8 cellular contexts compared by ENCODE assay signal in genomic region chr6:43517503-43518357, GRCh38. TPM values are rescaled to one million over a fixed set of nuclear protein-coding genes. Genes with fewer than 3 reads are reported as not detected.
A peak's percentile ranks its signal among the peaks of the same experiment; 100 is the strongest.
DNase-seq lines count a peak whose midpoint lies in the region; ATAC-seq and TF ChIP-seq lines count a peak whose summit lies in the region.

No MANE protein-coding gene starts in this region.

- H3K9me3 Mint-ChIP-seq in activated B cell treated with CpG ODN at 0.5 μM for 24 hours, result no peaks in the 10 kb centered on the region

- H3K27ac ChIP-seq in heart right ventricle, result peak overlapping the region in 8 of 10 donors; percentile 69 to 97 (median 92)
- peak overlapping the region; percentile 3 for H3K27ac ChIP-seq in vagina

- H3K36me3 Mint-ChIP-seq in activated B cell treated with CpG ODN at 0.5 μM for 24 hours (ENCODE audit: low read depth), result peaks cover 29% of the 10 kb centered on the region

- H3K27me3 Mint-ChIP-seq in activated B cell treated with CpG ODN at 0.5 μM for 24 hours, result no peaks in the 10 kb centered on the region

- H3K9me3 ChIP-seq in heart right ventricle (no peaks in the 10 kb centered on the region), vagina (no peaks in the 10 kb centered on the region)

- in situ Hi-C loops in GM13977 (cut with MboI; ENCODE audit: low pct_unique_long_range_greater_than_20kb, low sequenced_read_pairs, unreplicated experiment), result no loop called here

- no peaks in the 10 kb centered on the region for H3K27me3 ChIP-seq in heart right ventricle
- H3K27me3 ChIP-seq in kidney epithelial cell (ENCODE audit: control insufficient read depth, insufficient read depth, low read length), result no peaks in the 10 kb centered on the region
- no peaks in the 10 kb centered on the region for H3K27me3 ChIP-seq in vagina

- CTCF ChIA-PET in activated B cell treated with CpG ODN at 0.5 μM for 24 hours (lab: Charles Lee), result interaction anchor here (1.4 to 2.6 kb wide), 2 partner anchors 8 to 11 kb away, joined by 4 to 13 read pairs; partner anchors contain the start of gene LRRC73

- H3K4me1 ChIP-seq in heart right ventricle (peaks cover 10 to 69% (median 58%) of the 10 kb centered on the region in 9 donors), vagina (peaks cover 44% of the 10 kb centered on the region)

- peaks cover 0 to 71% (median 52%) of the 10 kb centered on the region in 9 donors for H3K36me3 ChIP-seq in heart right ventricle
- H3K36me3 ChIP-seq in kidney epithelial cell (ENCODE audit: control insufficient read depth, insufficient read depth, low read length), result peaks cover 7% of the 10 kb centered on the region
- H3K36me3 ChIP-seq in vagina, result peaks cover 0 to 60% of the 10 kb centered on the region in 2 donors

- ATAC-seq in heart right ventricle (no peak), left ventricle myocardium superior (no peak), activated B cell treated with CpG ODN at 0.5 μM for 24 hours (ENCODE audit: low read depth) (peak; percentile 16), GM18907 (IDR thresholded peaks at IDR 0.05; ENCODE audit: unreplicated experiment) (no peak)

- POLR2A ChIA-PET in activated B cell treated with CpG ODN at 0.5 μM for 24 hours (lab: Charles Lee), result interaction anchor here (0.6 to 2.5 kb wide), 12 partner anchors 11 to 772 kb away, joined by 3 to 15 read pairs (median 6); partner anchors contain the start of genes ABCC10, CUL7, GTPBP2 and POLH

- DNase-seq in heart right ventricle, result no peak
- DNase-seq in left ventricle myocardium superior, result no peak
- DNase-seq in activated B cell treated with CpG ODN at 0.5 μM for 24 hours, result no peak
- DNase-seq in kidney epithelial cell (ENCODE audit: low read depth), result no peak
- DNase-seq in vagina (ENCODE audit: extremely low spot score in 2 of 2), result no peak
- DNase-seq in GM13977 (ENCODE audit: low spot score), result no peak
- no peak for DNase-seq in A172 (ENCODE audit: low spot score)

- TF ChIP-seq POLR2A in vagina (IDR thresholded peaks at IDR 0.05), result no peak

- TF ChIP-seq CTCF in heart right ventricle (IDR thresholded peaks at IDR 0.05), result no peak
- TF ChIP-seq CTCF in activated B cell treated with CpG ODN at 0.5 μM for 24 hours (IDR thresholded peaks at IDR 0.05), result no peak
- TF ChIP-seq CTCF in kidney epithelial cell (IDR thresholded peaks at IDR 0.05; ENCODE audit: insufficient read depth, low read length, poor library complexity, severe bottlenecking), result no peak
- TF ChIP-seq CTCF in vagina (IDR thresholded peaks at IDR 0.05), result no peak
- no peak for TF ChIP-seq CTCF in GM13977 (IDR thresholded peaks at IDR 0.05; ENCODE audit: extremely low read depth, insufficient read depth, missing control alignments)

- H3K4me3 ChIP-seq in heart right ventricle, result peak overlapping the region; percentile 68 to 98 (median 91)
- H3K4me3 ChIP-seq in kidney epithelial cell (ENCODE audit: low read depth, low read length), result peak overlapping the region; percentile 82
- H3K4me3 ChIP-seq in vagina, result peak overlapping the region; percentile 79 to 84

- peaks cover 29% of the 10 kb centered on the region for H3K4me1 Mint-ChIP-seq in activated B cell treated with CpG ODN at 0.5 μM for 24 hours

- intact Hi-C loops in heart right ventricle (cut with DNase I), result loop anchor here in 1 of 10 donors (2.0 to 10.0 kb wide), 2 partner anchors 59 to 253 kb away; partner anchors contain the start of genes POLH and XPO5
- intact Hi-C loops in left ventricle myocardium superior (cut with micrococcal nuclease), result no loop called here
- intact Hi-C loops in activated B cell treated with CpG ODN at 0.5 μM for 24 hours (cut with micrococcal nuclease), result loop anchor here (1.0 to 10.0 kb wide), 10 partner anchors 40 to 953 kb away; partner anchors contain the start of genes GTPBP2, KLC4, MEA1 and MRPL2
- intact Hi-C loops in vagina (cut with DNase I), result no loop called here

- no peak overlapping the region for H3K27ac Mint-ChIP-seq in activated B cell treated with CpG ODN at 0.5 μM for 24 hours

- no peak overlapping the region for H3K4me3 Mint-ChIP-seq in activated B cell treated with CpG ODN at 0.5 μM for 24 hours

- 4 to 5% methylated on average over 10 of the region's 10 CpGs for WGBS in heart right ventricle, 2 donors

RNA-seq across cellular contexts. Expression of gene POLR1C, which starts 0.8 kb away (rescaled TPM):
- total RNA-seq in heart right ventricle (10 to 100 TPM; 10.3 to 21.9 (median 15.3) TPM), left ventricle myocardium superior (16.9 TPM), activated B cell treated with CpG ODN at 0.5 μM for 24 hours (67.7 and 75.6 TPM in 2 replicates), kidney epithelial cell (36.7 and 46.8 TPM in 2 replicates), vagina (34.1 TPM)
- polyA plus RNA-seq in heart right ventricle, result 10 to 100 TPM; 13.9 to 35.5 TPM
- 46.0 and 50.1 TPM in 2 replicates for total RNA-seq in A172 (2014; rRNA removed; shearing (Covaris generic))

RNA-seq across cellular contexts. Expression of gene YIPF3, which starts 1.0 kb away (rescaled TPM):
- total RNA-seq in heart right ventricle (10 to 100 TPM; 52.6 to 86.3 (median 69.0) TPM), left ventricle myocardium superior (63.0 TPM), activated B cell treated with CpG ODN at 0.5 μM for 24 hours (51.7 and 59.1 TPM in 2 replicates), kidney epithelial cell (149 and 153 TPM in 2 replicates), vagina (80.0 TPM)
- 100 to 1,000 TPM in 1 of 2 donors, 10 to 100 TPM in 1; 50.3 to 115 TPM for polyA plus RNA-seq in heart right ventricle
- 122 and 155 TPM in 2 replicates for total RNA-seq in A172 (2014; rRNA removed; shearing (Covaris generic))

RNA-seq across cellular contexts. Expression of gene LRRC73, which starts 7.6 kb away (rescaled TPM):
- total RNA-seq in heart right ventricle, result 1 to 10 TPM in 8 of 10 donors, under 1 TPM in 2; 0.53 to 3.8 (median 2.1) TPM
- polyA plus RNA-seq in heart right ventricle, result 1 to 10 TPM in 1 of 2 donors, under 1 TPM in 1; 0.44 to 1.9 TPM
- total RNA-seq in left ventricle myocardium superior, result 1.0 TPM
- 0.31 and 0.34 TPM in 2 replicates for total RNA-seq in activated B cell treated with CpG ODN at 0.5 μM for 24 hours
- not detected in 2 replicates for total RNA-seq in kidney epithelial cell
- total RNA-seq in vagina, result not detected
- total RNA-seq in A172 (2014; rRNA removed; shearing (Covaris generic)), result 1.2 and 2.3 TPM in 2 replicates

RNA-seq across cellular contexts. Expression of gene TJAP1, which starts 40.4 kb away (rescaled TPM):
- total RNA-seq in heart right ventricle (10 to 100 TPM; 14.7 to 29.3 (median 19.6) TPM), left ventricle myocardium superior (23.2 TPM), activated B cell treated with CpG ODN at 0.5 μM for 24 hours (36.0 and 45.3 TPM in 2 replicates), kidney epithelial cell (31.7 and 42.7 TPM in 2 replicates), vagina (27.5 TPM)
- polyA plus RNA-seq in heart right ventricle, result 10 to 100 TPM; 13.0 to 29.7 TPM
- 10.9 and 14.3 TPM in 2 replicates for total RNA-seq in A172 (2014; rRNA removed; shearing (Covaris generic))

RNA-seq across cellular contexts. Expression of gene XPO5, which starts 58.1 kb away (rescaled TPM):
- total RNA-seq in heart right ventricle, result 10 to 100 TPM; 11.7 to 20.1 (median 17.0) TPM
- polyA plus RNA-seq in heart right ventricle, result 10 to 100 TPM in 1 of 2 donors, 1 to 10 TPM in 1; 6.9 to 10.8 TPM
- total RNA-seq in left ventricle myocardium superior, result 13.1 TPM
- 54.4 and 59.4 TPM in 2 replicates for total RNA-seq in activated B cell treated with CpG ODN at 0.5 μM for 24 hours
- total RNA-seq in kidney epithelial cell, result 53.3 and 54.8 TPM in 2 replicates
- total RNA-seq in vagina, result 24.3 TPM
- 49.0 and 50.1 TPM in 2 replicates for total RNA-seq in A172 (2014; rRNA removed; shearing (Covaris generic))
